Comparison of ENCODE assay signal across 23 cellular contexts in genomic region chr11:47964546-47964945, GRCh38.
"Had no signal": no experiment of that assay in that cellular context is flagged by ENCODE, and none has a peak within 500 bp of the region (broad histone marks: within the 10 kb centered on the region; RNA-seq: fewer than 3 reads in every experiment).

No MANE protein-coding gene starts in this region.

- H3K4me1 ChIP-seq: parathyroid adenoma, sigmoid colon, stomach, tibial nerve, upper lobe of left lung, vagina had no signal

- H3K4me3 ChIP-seq: right lobe of liver, sigmoid colon, stomach, thoracic aorta, thyroid gland, tibial nerve, upper lobe of left lung, vagina had no signal

- H3K79me2 ChIP-seq: parathyroid adenoma had no signal

- H3K36me3 ChIP-seq: right lobe of liver, sigmoid colon, stomach, thoracic aorta, thyroid gland, tibial nerve, upper lobe of left lung, vagina had no signal

- DNase-seq: naive B cell; naive thymus-derived CD8-positive, alpha-beta T cell; nephron progenitor cell; occipital lobe; right cardiac atrium; sigmoid colon; small intestine; stimulated activated CD4-positive, alpha-beta T cell treated with anti-CD3 and anti-CD28 coated beads, Interleukin-15, amount 100 ng/mL, for 24 hours; stimulated activated CD4-positive, alpha-beta T cell treated with anti-CD3 and anti-CD28 coated beads, Interleukin-2, amount 100 ng/mL, for 24 hours; stimulated activated CD4-positive, alpha-beta T cell treated with anti-CD3 and anti-CD28 coated beads, Interleukin-2, amount 100 ng/mL, for 48 hours; stimulated activated CD4-positive, alpha-beta T cell treated with anti-CD3 and anti-CD28 coated beads, Interleukin-4, amount 100 ng/mL, for 24 hours; stimulated activated naive B cell treated with anti-CD40 and anti-IgM and Interleukin-4, amounts not matched to agents 10 μg/mL and 1 μg/mL and 100 μg/mL, for 72 hours; stimulated activated naive CD4-positive, alpha-beta T cell treated with Interleukin-2 at 50 U/mL for 16 hours; stomach; thyroid gland; trophoblast cell; upper lobe of left lung had no signal

- H2AFZ ChIP-seq: parathyroid adenoma had no signal

- H3K27ac ChIP-seq: parathyroid adenoma, right lobe of liver, sigmoid colon, stomach, thoracic aorta, thyroid gland, tibial nerve, upper lobe of left lung, vagina had no signal

- H3K9me3 ChIP-seq: right lobe of liver, sigmoid colon, stomach, thoracic aorta, thyroid gland, tibial nerve, upper lobe of left lung, vagina had no signal

- ATAC-seq: naive thymus-derived CD8-positive, alpha-beta T cell; natural killer cell treated with Interleukin-12 subunit alpha and Interleukin-12 subunit beta and Interleukin-15 and Interleukin-18, amount 100 ng/mL, for 72 hours; right cardiac atrium; stimulated activated naive B cell treated with anti-CD40 and anti-IgM and Interleukin-4, amounts not matched to agents 10 μg/mL and 1 μg/mL and 100 μg/mL, for 72 hours had no signal

- H3K27me3 ChIP-seq: right lobe of liver, sigmoid colon, stomach, thyroid gland, tibial nerve, upper lobe of left lung, vagina had no signal
